9 cellular contexts compared by ENCODE assay signal in genomic region chr20:1265916-1266166, GRCh38. TPM values are rescaled to one million over a fixed set of nuclear protein-coding genes. Genes with fewer than 3 reads are reported as not detected.
DNase-seq lines count a peak whose midpoint lies in the region; ATAC-seq, FAIRE-seq and TF ChIP-seq lines count a peak whose summit lies in the region.
"Had no signal": no experiment of that assay in that cellular context is flagged by ENCODE, and none has a peak within 500 bp of the region (broad histone marks: within the 10 kb centered on the region; RNA-seq: fewer than 3 reads in every experiment).

No MANE protein-coding gene starts in this region.

- H3K9me3 Mint-ChIP-seq in activated CD8-positive, alpha-beta memory T cell treated with anti-CD3 and anti-CD28 coated beads, Interleukin-2, amount 10 ng/mL, durations not matched to agents 7 days and 5 days (ENCODE audit: low read depth): peaks cover 7% of the 10 kb centered on the region

- no peak overlapping the region for H3K9ac ChIP-seq in HepG2 (ENCODE audit: insufficient read depth, low read depth, low read length)

- no peak for TF ChIP-seq CTCF in astrocyte of the cerebellum (IDR thresholded peaks at IDR 0.05; ENCODE audit: low read depth, low read length, missing control alignments)
- no peak for TF ChIP-seq CTCF in HepG2 (CRISPR knock-in tag; IDR thresholded peaks at IDR 0.05)

- no peak for DNase-seq in activated CD8-positive, alpha-beta memory T cell treated with anti-CD3 and anti-CD28 coated beads, Interleukin-2, amount 10 ng/mL, durations not matched to agents 7 days and 5 days
- DNase-seq in activated CD8-positive, alpha-beta memory T cell treated with anti-CD3 and anti-CD28 coated beads for 24 hours: no peak
- DNase-seq in astrocyte of the cerebellum (ENCODE audit: low read depth) (no peak), HepG2 (ENCODE audit: low spot score) (no peak), NCI-H1092 (lab: John Stamatoyannopoulos, UW) (no peak), NCI-H510A (lab: John Stamatoyannopoulos, UW) (no peak)
- no peak for DNase-seq in stimulated activated naive CD4-positive, alpha-beta T cell treated with Interleukin-2 at 50 U/mL for 16 hours (lab: John Stamatoyannopoulos, UW)

- H3K27ac Mint-ChIP-seq in activated CD8-positive, alpha-beta memory T cell treated with anti-CD3 and anti-CD28 coated beads, Interleukin-2, amount 10 ng/mL, durations not matched to agents 7 days and 5 days: peak overlapping the region; percentile 81

- ATAC-seq in activated CD8-positive, alpha-beta memory T cell treated with anti-CD3 and anti-CD28 coated beads, Interleukin-2, amount 10 ng/mL, durations not matched to agents 7 days and 5 days: no peak
- ATAC-seq in HepG2: no peak

- H3K27ac ChIP-seq in HepG2 (ENCODE audit: extremely low read length, insufficient read depth, low read length): no peak overlapping the region
- no peak overlapping the region for H3K27ac ChIP-seq in thymus (ENCODE audit: low read depth)
- H3K27ac ChIP-seq: neutrophil had no signal

- H3K27me3 ChIP-seq in HepG2 (ENCODE audit: control insufficient read depth in 1 of 2, insufficient read depth in 2 of 2, low read length in 2 of 2) (peaks cover 16 to 48% of the 10 kb centered on the region in 2 experiments), thymus (ENCODE audit: control insufficient read depth, insufficient read depth) (no peaks in the 10 kb centered on the region)

- 4% methylated on average over 10 of the region's 10 CpGs for whole genome bisulfite sequencing in HepG2 (ENCODE audit: low lambda C conversion rate)
- WGBS in thymus: 11% methylated on average over 10 of the region's 10 CpGs

- no peaks in the 10 kb centered on the region for H4K20me1 ChIP-seq in HepG2 (ENCODE audit: insufficient read depth, low read length)

- peaks cover 3% of the 10 kb centered on the region for H3K27me3 Mint-ChIP-seq in activated CD8-positive, alpha-beta memory T cell treated with anti-CD3 and anti-CD28 coated beads, Interleukin-2, amount 10 ng/mL, durations not matched to agents 7 days and 5 days

- H3K4me3 Mint-ChIP-seq in activated CD8-positive, alpha-beta memory T cell treated with anti-CD3 and anti-CD28 coated beads, Interleukin-2, amount 10 ng/mL, durations not matched to agents 7 days and 5 days: peak overlapping the region; percentile 80

- H3K79me2 ChIP-seq in HepG2 (ENCODE audit: insufficient read depth, low read length): no peaks in the 10 kb centered on the region

- no peak for TF ChIP-seq EP300 in HepG2 (IDR thresholded peaks at IDR 0.05; ENCODE audit: low read depth in 2 of 2, low read length in 2 of 2)
- TF ChIP-seq EP300 in HepG2 (CRISPR knock-in tag; IDR thresholded peaks at IDR 0.05; ENCODE audit: borderline replicate concordance): no peak

- no peaks in the 10 kb centered on the region; the same call in 1 of the 2 replicates for H3K4me1 ChIP-seq in HepG2 (ENCODE audit: insufficient read depth, low read length)
- H3K4me1 ChIP-seq in thymus (ENCODE audit: control insufficient read depth, insufficient read depth, low read length): peaks cover 2% of the 10 kb centered on the region

- CTCF ChIA-PET in activated CD8-positive, alpha-beta memory T cell treated with anti-CD3 and anti-CD28 coated beads, Interleukin-2, amount 10 ng/mL, durations not matched to agents 7 days and 5 days (lab: Charles Lee): interaction anchor here (0.6 to 1.8 kb wide), 4 partner anchors 16 to 238 kb away, joined by 3 to 5 read pairs (median 4); partner anchors contain the start of gene NSFL1C
- CTCF ChIA-PET in HepG2 (lab: Yijun Ruan, JAX; ENCODE audit: low intra/inter-chr PET ratio, low total read pairs): no interaction called here

- in situ Hi-C loops in astrocyte of the cerebellum (cut with HindIII; ENCODE audit: low sequenced_read_pairs): no loop called here
- in situ Hi-C loops in HepG2 (cut with HindIII; ENCODE audit: extremely low pct_ligation_motif_present, low pct_unique_long_range_greater_than_20kb): no loop called here

- BruUV-seq in HepG2 (replicated peaks; lab: Mats Ljungman, UMichigan): no TSS peak

- H2AFZ ChIP-seq in HepG2 (ENCODE audit: low read length): no peak overlapping the region

- H3K4me2 ChIP-seq in HepG2 (ENCODE audit: low read depth, low read length): peak overlapping the region; percentile 76

- TF ChIP-seq POLR2A in HepG2 (IDR thresholded peaks at IDR 0.05; ENCODE audit: insufficient read depth in 1 of 2, low read depth in 2 of 2, low read length in 2 of 2): no peak

- no peaks in the 10 kb centered on the region for H3K36me3 ChIP-seq in HepG2 (replicated peaks in 1 of 2; ENCODE audit: control insufficient read depth in 1 of 2, insufficient read depth in 2 of 2, low read length in 2 of 2)
- H3K36me3 ChIP-seq in thymus (ENCODE audit: control insufficient read depth, insufficient read depth): no peaks in the 10 kb centered on the region
- H3K36me3 ChIP-seq: neutrophil had no signal

- H3K36me3 Mint-ChIP-seq in activated CD8-positive, alpha-beta memory T cell treated with anti-CD3 and anti-CD28 coated beads, Interleukin-2, amount 10 ng/mL, durations not matched to agents 7 days and 5 days: peaks cover 6% of the 10 kb centered on the region

- peaks cover 21% of the 10 kb centered on the region for H3K4me1 Mint-ChIP-seq in activated CD8-positive, alpha-beta memory T cell treated with anti-CD3 and anti-CD28 coated beads, Interleukin-2, amount 10 ng/mL, durations not matched to agents 7 days and 5 days

- H3K4me3 ChIP-seq in astrocyte of the cerebellum (ENCODE audit: low read depth, low read length): peak overlapping the region; percentile 62
- peak overlapping the region; percentile 53 to 67 (median 59) for H3K4me3 ChIP-seq in HepG2 (replicated peaks in 1 of 3; ENCODE audit: insufficient read depth in 1 of 3, low read depth in 2 of 3, low read length in 3 of 3)
- H3K4me3 ChIP-seq in thymus (ENCODE audit: low read length): peak overlapping the region; percentile 74

- intact Hi-C loops in HepG2 (cut with micrococcal nuclease; ENCODE audit: unreplicated experiment): no loop called here

- FAIRE-seq in HepG2 (lab: Jason Lieb, UNC): no peak

- POLR2A ChIA-PET in HepG2 (lab: Yijun Ruan, JAX): interaction anchor here (1.0 kb wide), 1 partner anchor 60 kb away, joined by 3 read pairs; no protein-coding TSS in a partner anchor

- no peak for TF ChIP-seq RAD21 in HepG2 (CRISPR knock-in tag; IDR thresholded peaks at IDR 0.05)

- H3K9me3 ChIP-seq in HepG2 (ENCODE audit: low read length) (no peaks in the 10 kb centered on the region), thymus (ENCODE audit: control insufficient read depth) (no peaks in the 10 kb centered on the region)
- H3K9me3 ChIP-seq: neutrophil had no signal

RNA-seq across cellular contexts. Expression of gene SNPH, which starts 0.3 kb away (rescaled TPM):
- 1 to 10 TPM; 3.6 to 4.2 TPM for total RNA-seq in activated CD8-positive, alpha-beta memory T cell treated with anti-CD3 and anti-CD28 coated beads, Interleukin-2, amount 10 ng/mL, durations not matched to agents 7 days and 5 days
- 0.09 TPM in 1 of 2 replicates, not detected in the other for total RNA-seq in HepG2 (2016; rRNA removed; fragmentation: Illumina TruSeq; extraction: Trizol)
- total RNA-seq in HepG2 (2016; cell fraction: cytosol; rRNA removed; fragmentation: Illumina TruSeq; extraction: Trizol; ENCODE audit: low read depth): not detected in 2 replicates
- 0.04 TPM in 1 of 2 replicates, not detected in the other for total RNA-seq in HepG2 (2016; cell fraction: insoluble cytoplasmic fraction; rRNA removed; fragmentation: Illumina TruSeq; extraction: Trizol)
- total RNA-seq in HepG2 (2016; cell fraction: membrane; rRNA removed; fragmentation: Illumina TruSeq; extraction: Trizol): 0.03 TPM in 1 of 2 replicates, not detected in the other
- total RNA-seq in HepG2 (2016; cell fraction: nucleus; rRNA removed; fragmentation: Illumina TruSeq; extraction: Trizol): 0.06 TPM in 2 replicates
- polyA plus RNA-seq in HepG2 (2011; rRNA removed): not detected in 2 replicates
- not detected in 2 replicates for polyA plus RNA-seq in HepG2 (2011; cell fraction: cytosol; rRNA removed)
- polyA plus RNA-seq in HepG2 (2011; cell fraction: nucleus; rRNA removed): 0.02 TPM in 1 of 2 replicates, not detected in the other
- polyA plus RNA-seq in HepG2 (2012): not detected in 2 replicates
- not detected in 2 replicates for polyA plus RNA-seq in HepG2 (2016; cell fraction: cytosol; fragmentation: Illumina TruSeq; extraction: Trizol; ENCODE audit: low read depth)
- not detected in 2 replicates for polyA plus RNA-seq in HepG2 (2016; cell fraction: insoluble cytoplasmic fraction; fragmentation: Illumina TruSeq; extraction: Trizol; ENCODE audit: low read depth)
- not detected in 2 replicates for polyA plus RNA-seq in HepG2 (2016; cell fraction: membrane; fragmentation: Illumina TruSeq; extraction: Trizol; ENCODE audit: low read depth)
- polyA plus RNA-seq in HepG2 (2016; cell fraction: nucleus; fragmentation: Illumina TruSeq; extraction: Trizol; ENCODE audit: insufficient read depth, low read depth): 0.12 TPM in 1 of 2 replicates, not detected in the other
- 0.02 and 0.10 TPM in 2 replicates for polyA minus RNA-seq in HepG2 (2011; rRNA and poly(A)+ RNA removed; ENCODE audit: low replicate concordance)
- not detected in 2 replicates for polyA minus RNA-seq in HepG2 (2011; cell fraction: cytosol; rRNA and poly(A)+ RNA removed)
- polyA minus RNA-seq in HepG2 (2011; cell fraction: nucleus; rRNA and poly(A)+ RNA removed): not detected in 2 replicates
- polyA plus RNA-seq in thymus: 2.2 TPM

RNA-seq across cellular contexts. Expression of gene RAD21L1, which starts 40.0 kb away (rescaled TPM):
- total RNA-seq in activated CD8-positive, alpha-beta memory T cell treated with anti-CD3 and anti-CD28 coated beads, Interleukin-2, amount 10 ng/mL, durations not matched to agents 7 days and 5 days: under 1 TPM in 1 of 2 experiments, not detected in 1; 0.67 TPM
- total RNA-seq in HepG2 (2016; rRNA removed; fragmentation: Illumina TruSeq; extraction: Trizol): not detected in 2 replicates
- not detected in 2 replicates for total RNA-seq in HepG2 (2016; cell fraction: cytosol; rRNA removed; fragmentation: Illumina TruSeq; extraction: Trizol; ENCODE audit: low read depth)
- total RNA-seq in HepG2 (2016; cell fraction: insoluble cytoplasmic fraction; rRNA removed; fragmentation: Illumina TruSeq; extraction: Trizol): not detected in 2 replicates
- total RNA-seq in HepG2 (2016; cell fraction: membrane; rRNA removed; fragmentation: Illumina TruSeq; extraction: Trizol): not detected in 2 replicates
- not detected in 2 replicates for total RNA-seq in HepG2 (2016; cell fraction: nucleus; rRNA removed; fragmentation: Illumina TruSeq; extraction: Trizol)
- polyA plus RNA-seq in HepG2 (2011; rRNA removed) (not detected in 2 replicates), thymus (not detected)
- polyA plus RNA-seq in HepG2 (2011; cell fraction: cytosol; rRNA removed): not detected in 2 replicates
- not detected in 2 replicates for polyA plus RNA-seq in HepG2 (2011; cell fraction: nucleus; rRNA removed)
- polyA plus RNA-seq in HepG2 (2012): not detected in 2 replicates
- polyA plus RNA-seq in HepG2 (2016; cell fraction: cytosol; fragmentation: Illumina TruSeq; extraction: Trizol; ENCODE audit: low read depth): not detected in 2 replicates
- polyA plus RNA-seq in HepG2 (2016; cell fraction: insoluble cytoplasmic fraction; fragmentation: Illumina TruSeq; extraction: Trizol; ENCODE audit: low read depth): not detected in 2 replicates
- polyA plus RNA-seq in HepG2 (2016; cell fraction: membrane; fragmentation: Illumina TruSeq; extraction: Trizol; ENCODE audit: low read depth): not detected in 2 replicates
- polyA plus RNA-seq in HepG2 (2016; cell fraction: nucleus; fragmentation: Illumina TruSeq; extraction: Trizol; ENCODE audit: insufficient read depth, low read depth): not detected in 2 replicates
- not detected in 2 replicates for polyA minus RNA-seq in HepG2 (2011; rRNA and poly(A)+ RNA removed; ENCODE audit: low replicate concordance)
- polyA minus RNA-seq in HepG2 (2011; cell fraction: cytosol; rRNA and poly(A)+ RNA removed): not detected in 2 replicates
- polyA minus RNA-seq in HepG2 (2011; cell fraction: nucleus; rRNA and poly(A)+ RNA removed): not detected in 2 replicates
